20 cellular contexts compared by ENCODE assay signal in the genomic region with DNA sequence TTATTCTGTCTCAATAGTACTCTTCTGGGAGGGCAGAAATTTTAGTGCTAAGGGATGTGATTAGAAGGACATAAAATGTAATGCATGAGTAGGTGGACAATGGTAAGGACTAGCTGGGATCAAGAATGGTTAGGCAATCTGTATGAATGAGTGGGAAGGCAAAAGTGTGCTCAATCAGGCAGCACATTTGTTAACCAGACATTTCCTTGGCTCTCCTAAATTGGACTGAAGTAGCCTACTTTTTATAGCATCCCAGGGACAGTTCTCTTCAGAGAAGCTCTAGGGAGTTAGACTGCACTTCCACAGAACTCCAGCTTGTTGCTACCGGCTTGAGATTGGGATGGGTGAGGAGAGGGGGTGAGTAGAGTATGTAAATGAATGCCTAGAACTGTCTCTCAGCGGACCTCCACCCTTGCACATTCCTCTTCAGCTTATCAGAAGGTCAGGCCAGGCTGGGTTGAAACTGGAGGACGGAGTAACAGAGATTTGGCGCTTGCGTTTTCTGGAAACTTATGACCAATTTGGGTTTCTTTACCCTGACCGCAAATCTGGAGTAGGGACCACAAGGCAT. TPM values are rescaled to one million over a fixed set of nuclear protein-coding genes. Genes with fewer than 3 reads are reported as not detected.
"Had no signal": no experiment of that assay in that cellular context is flagged by ENCODE, and none has a peak within 500 bp of the region (broad histone marks: within the 10 kb centered on the region; RNA-seq: fewer than 3 reads in every experiment).

No MANE protein-coding gene starts in this region.

- H3K27ac ChIP-seq: ascending aorta, cardiac muscle cell, hepatocyte, tibial artery, uterus had no signal

- H3K36me3 ChIP-seq: ascending aorta, cardiac muscle cell, esophagus squamous epithelium, tibial artery, uterus had no signal

- DNase-seq: activated CD4-positive, alpha-beta memory T cell treated with anti-CD3 and anti-CD28 coated beads for 36 hours; activated CD4-positive, alpha-beta T cell treated with anti-CD3 and anti-CD28 coated beads for 1 hour; activated gamma-delta T cell treated with Interleukin-2 at 50 U/mL for 16 hours; activated naive CD8-positive, alpha-beta T cell treated with anti-CD3 and anti-CD28 coated beads for 36 hours; activated T-cell treated with anti-CD3 and anti-CD28 coated beads, Interleukin-2, amount 50 U/mL, for 72 hours; esophagus squamous epithelium; kidney glomerular epithelial cell; mucosa of descending colon; stimulated activated CD4-positive, alpha-beta T cell treated with anti-CD3 and anti-CD28 coated beads, Interleukin-15, amount 100 ng/mL, for 24 hours; stimulated activated CD4-positive, alpha-beta T cell treated with anti-CD3 and anti-CD28 coated beads, Interleukin-4, amount 100 ng/mL, for 24 hours; SW 1271; tibial artery; uterus had no signal

- ATAC-seq: activated T-cell treated with anti-CD3 and anti-CD28 coated beads, Interleukin-2, amount 50 U/mL, for 72 hours; mucosa of descending colon; natural killer cell treated with Interleukin-12 subunit alpha and Interleukin-12 subunit beta and Interleukin-15 and Interleukin-18, amount 100 ng/mL, for 72 hours had no signal

- H3K79me2 ChIP-seq: hepatocyte had no signal

- H2AFZ ChIP-seq: hepatocyte had no signal

- H3K9me3 ChIP-seq: ascending aorta, esophagus squamous epithelium, mucosa of descending colon, tibial artery, uterus had no signal

- H3K4me3 ChIP-seq: ascending aorta, cardiac muscle cell, esophagus squamous epithelium, hepatocyte, lung, mucosa of descending colon, tibial artery, uterus had no signal

- H3K4me2 ChIP-seq: hepatocyte had no signal

- H3K4me1 ChIP-seq: ascending aorta, esophagus squamous epithelium, tibial artery, uterus had no signal

- H3K27me3 ChIP-seq: ascending aorta, cardiac muscle cell, esophagus squamous epithelium, hepatocyte, tibial artery, uterus had no signal

RNA-seq across cellular contexts. Expression of a gene that starts 19.0 kb away (rescaled TPM):
- total RNA-seq: activated CD4-positive, alpha-beta memory T cell treated with anti-CD3 and anti-CD28 coated beads for 36 hours; activated naive CD8-positive, alpha-beta T cell treated with anti-CD3 and anti-CD28 coated beads for 36 hours; activated T-cell treated with anti-CD3 and anti-CD28 coated beads, Interleukin-2, amount 50 U/mL, for 72 hours; ascending aorta; cardiac muscle cell; esophagus squamous epithelium; lung; mucosa of descending colon; natural killer cell treated with Interleukin-12 subunit alpha and Interleukin-12 subunit beta and Interleukin-15 and Interleukin-18, amount 100 ng/mL, for 72 hours; osteoblast; skeletal muscle tissue; uterus had no signal

RNA-seq across cellular contexts. Expression of a gene that starts 51.0 kb away (rescaled TPM):
- total RNA-seq: activated naive CD8-positive, alpha-beta T cell treated with anti-CD3 and anti-CD28 coated beads for 36 hours; natural killer cell treated with Interleukin-12 subunit alpha and Interleukin-12 subunit beta and Interleukin-15 and Interleukin-18, amount 100 ng/mL, for 72 hours had no signal
